ENCODE assay signal across 10 cellular contexts in the genomic region with DNA sequence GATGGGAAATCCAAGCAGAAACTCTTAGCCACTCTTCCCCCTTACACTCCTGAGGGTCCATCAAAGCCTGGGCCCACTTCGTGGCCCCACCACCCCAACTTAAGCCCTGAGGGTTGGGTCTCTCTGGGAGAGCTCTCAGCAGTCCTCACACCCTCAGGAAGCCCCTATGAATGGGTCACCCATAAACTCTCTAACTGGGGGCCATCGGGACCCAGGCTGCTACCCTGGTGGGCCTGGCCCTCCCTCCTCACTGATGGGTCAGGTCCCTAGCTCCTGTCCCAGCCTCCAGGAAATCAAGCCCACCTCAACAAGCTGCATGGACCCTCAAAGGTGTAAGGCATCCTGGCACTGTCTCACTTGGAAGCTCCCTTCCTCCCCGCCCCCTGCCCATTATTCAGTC. TPM values are rescaled to one million over a fixed set of nuclear protein-coding genes. Genes with fewer than 3 reads are reported as not detected.
"Had no signal": no experiment of that assay in that cellular context is flagged by ENCODE, and none has a peak within 500 bp of the region (broad histone marks: within the 10 kb centered on the region; RNA-seq: fewer than 3 reads in every experiment).

No MANE protein-coding gene starts in this region.

- H3K4me3 ChIP-seq: GM23248, HAP-1 had no signal

- H2AFZ ChIP-seq: GM23248 had no signal

- H3K9ac ChIP-seq: GM23248 had no signal

- H3K27ac ChIP-seq: GM23248, HL-60 had no signal

- H3K9me3 ChIP-seq: HAP-1 had no signal

- H3K36me3 ChIP-seq: HAP-1 had no signal

- DNase-seq: GM23248, GOT3, H7, HFFc6 had no signal

- ATAC-seq: HCT116, HepG2 had no signal

RNA-seq across cellular contexts. Expression of gene SH2D7, which starts 19.4 kb away (rescaled TPM):
- total RNA-seq: GM23248, H4, H7, HepG2, HFFc6, HT1080 had no signal
- polyA plus RNA-seq: GM23248, HepG2 had no signal
